8 cellular contexts compared by ENCODE assay signal in the genomic region with DNA sequence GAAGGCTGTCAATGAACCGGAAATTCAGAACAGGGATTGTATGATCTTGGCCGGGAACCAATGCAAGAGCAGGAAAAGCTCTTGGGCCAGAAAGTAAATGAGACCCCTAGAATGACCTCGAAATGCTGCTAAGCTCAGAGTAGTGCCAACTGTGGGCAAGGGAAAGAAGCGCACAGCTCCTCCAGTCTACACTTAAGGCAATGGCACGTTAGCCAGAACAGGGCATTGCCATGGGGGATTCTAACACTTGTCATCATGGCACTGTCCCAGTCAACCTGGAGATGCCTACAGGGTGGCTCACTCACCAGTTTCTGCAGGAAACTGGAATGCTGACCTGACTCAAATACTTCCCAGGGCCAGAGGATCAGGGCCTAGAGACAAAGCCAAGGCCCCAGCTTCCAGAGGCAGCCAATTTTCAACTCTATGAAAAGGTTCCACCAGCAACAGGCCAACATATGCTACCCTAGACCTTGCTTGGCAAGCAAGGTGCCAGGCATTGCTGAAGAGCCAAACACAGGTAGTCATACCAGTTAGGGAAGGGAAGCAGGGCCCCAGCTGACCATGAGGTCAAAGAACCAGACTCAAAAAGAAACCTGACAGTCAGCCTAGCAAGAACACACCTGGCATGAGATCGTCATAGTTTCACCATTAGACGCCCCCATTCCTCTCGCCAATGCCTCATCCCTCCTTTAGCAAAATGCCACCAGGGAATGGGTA. TPM values are rescaled to one million over a fixed set of nuclear protein-coding genes. Genes with fewer than 3 reads are reported as not detected.
DNase-seq lines count a peak whose midpoint lies in the region; ATAC-seq, FAIRE-seq and TF ChIP-seq lines count a peak whose summit lies in the region.

No MANE protein-coding gene starts in this region.

- DNase-seq in stimulated activated CD4-positive, alpha-beta T cell treated with anti-CD3 and anti-CD28 coated beads, Interleukin-12 subunit alpha, Interleukin-12 subunit beta, amount 100 ng/mL, for 48 hours (ENCODE audit: low read depth in 2 of 3, low spot score in 1 of 3) = peak in 2 of 3 donors; percentile 5 to 23
- no peak for DNase-seq in stimulated activated CD4-positive, alpha-beta T cell treated with anti-CD3 and anti-CD28 coated beads, Interleukin-12 subunit alpha, Interleukin-12 subunit beta, amount 100 ng/mL, for 4 hours
- DNase-seq in foreskin keratinocyte (peak; percentile 62 to 87), urothelium cell line (ENCODE audit: low spot score) (peak; percentile 4), cerebellar nuclear complex (lab: John Stamatoyannopoulos, UW) (no peak), DMS53 (lab: John Stamatoyannopoulos, UW) (no peak), midbrain (lab: John Stamatoyannopoulos, UW) (no peak)

- H3K27ac ChIP-seq in foreskin keratinocyte = no peak overlapping the region

- no peaks in the 10 kb centered on the region for H3K27me3 ChIP-seq in foreskin keratinocyte

- TF ChIP-seq CTCF in foreskin keratinocyte (conservative IDR thresholded peaks at IDR 0.05) = no peak

- FAIRE-seq in urothelium cell line (lab: Jason Lieb, UNC) = no peak

- ATAC-seq in HG03469 (IDR thresholded peaks at IDR 0.05; ENCODE audit: unreplicated experiment) (peak; percentile 44), foreskin keratinocyte (peak; percentile 80)

- peaks cover 11% of the 10 kb centered on the region for H3K4me1 ChIP-seq in foreskin keratinocyte

RNA-seq across cellular contexts. Expression of gene ARHGAP17, which starts 34.9 kb away (rescaled TPM):
- total RNA-seq in foreskin keratinocyte = 22.0 and 28.3 TPM in 2 replicates
- 20.1 and 20.2 TPM in 2 replicates for polyA plus RNA-seq in foreskin keratinocyte

Comparison
In these comparisons a context has a peak if more than half of its experiments do, and no peak if none do; other contexts are left out.
1. DNase-seq: peak in stimulated activated CD4-positive, alpha-beta T cell treated with anti-CD3 and anti-CD28 coated beads, Interleukin-12 subunit alpha, Interleukin-12 subunit beta, amount 100 ng/mL, for 48 hours (2 of 3), foreskin keratinocyte (2 of 2) and urothelium cell line (single experiment); none in stimulated activated CD4-positive, alpha-beta T cell treated with anti-CD3 and anti-CD28 coated beads, Interleukin-12 subunit alpha, Interleukin-12 subunit beta, amount 100 ng/mL, for 4 hours (single experiment), cerebellar nuclear complex (0 of 2), DMS53 (single experiment) and midbrain (single experiment).